28 cellular contexts compared by ENCODE assay signal in genomic region chr10:88423732-88424131, GRCh38.
"Had no signal": no experiment of that assay in that cellular context is flagged by ENCODE, and none has a peak within 500 bp of the region (broad histone marks: within the 10 kb centered on the region; RNA-seq: fewer than 3 reads in every experiment).

No MANE protein-coding gene starts in this region.

- FAIRE-seq: colon, endometrium, endothelial cell of umbilical vein, frontal cortex had no signal

- H3K9me3 ChIP-seq: colonic mucosa, esophagus muscularis mucosa, esophagus squamous epithelium, gastrocnemius medialis, gastroesophageal sphincter, heart left ventricle, heart right ventricle had no signal

- H3K27ac Mint-ChIP-seq: dendritic cell treated with granulocyte-macrophage colony-stimulating factor and Interleukin-4, amounts not matched to agents 40 ng/mL and 50 ng/mL, for 4 days; effector memory CD8-positive, alpha-beta T cell; endodermal cell had no signal

- H3K4me3 Mint-ChIP-seq: dendritic cell treated with granulocyte-macrophage colony-stimulating factor and Interleukin-4, amounts not matched to agents 40 ng/mL and 50 ng/mL, for 4 days; effector memory CD8-positive, alpha-beta T cell; endodermal cell had no signal

- H3K27ac ChIP-seq: colonic mucosa, coronary artery, dorsolateral prefrontal cortex, epithelial cell of prostate, esophagus muscularis mucosa, esophagus squamous epithelium, foreskin keratinocyte, gastrocnemius medialis, gastroesophageal sphincter, heart left ventricle, heart right ventricle had no signal

- H3K4me1 ChIP-seq: foreskin keratinocyte, gastroesophageal sphincter had no signal

- H3K27me3 Mint-ChIP-seq: dendritic cell treated with granulocyte-macrophage colony-stimulating factor and Interleukin-4, amounts not matched to agents 40 ng/mL and 50 ng/mL, for 4 days had no signal

- ATAC-seq: effector memory CD8-positive, alpha-beta T cell; esophagus mucosa; foreskin keratinocyte; gastrocnemius medialis; gastroesophageal sphincter; heart left ventricle; heart right ventricle had no signal

- H3K9me3 Mint-ChIP-seq: dendritic cell treated with granulocyte-macrophage colony-stimulating factor and Interleukin-4, amounts not matched to agents 40 ng/mL and 50 ng/mL, for 4 days; effector memory CD8-positive, alpha-beta T cell; endodermal cell had no signal

- H3K4me3 ChIP-seq: colonic mucosa, coronary artery, dorsolateral prefrontal cortex, esophagus muscularis mucosa, esophagus squamous epithelium, gastrocnemius medialis, gastroesophageal sphincter, heart left ventricle, heart right ventricle had no signal

- DNase-seq: colonic mucosa; cortex of kidney; dermis blood vessel endothelial cell; dorsolateral prefrontal cortex; effector CD4-positive, alpha-beta T cell; effector CD8-positive, alpha-beta T cell; effector memory CD4-positive, alpha-beta T cell; effector memory CD8-positive, alpha-beta T cell; endodermal cell; erythroblast; esophagus squamous epithelium; foreskin keratinocyte; foreskin melanocyte; gastrocnemius medialis; glutamatergic neuron; head of caudate nucleus; heart left ventricle; heart right ventricle had no signal

- H3K36me3 ChIP-seq: colonic mucosa, esophagus muscularis mucosa, esophagus squamous epithelium, gastrocnemius medialis, gastroesophageal sphincter, heart left ventricle, heart right ventricle had no signal

- H3K27me3 ChIP-seq: colonic mucosa, dorsolateral prefrontal cortex, esophagus muscularis mucosa, esophagus squamous epithelium, foreskin keratinocyte, gastrocnemius medialis, gastroesophageal sphincter, heart left ventricle, heart right ventricle had no signal
